Comparison of ENCODE assay signal across 36 cellular contexts in genomic region chr14:76339922-76340615, GRCh38. TPM values are rescaled to one million over a fixed set of nuclear protein-coding genes. Genes with fewer than 3 reads are reported as not detected.
"Had no signal": no experiment of that assay in that cellular context is flagged by ENCODE, and none has a peak within 500 bp of the region (broad histone marks: within the 10 kb centered on the region; RNA-seq: fewer than 3 reads in every experiment).

No MANE protein-coding gene starts in this region.

- FAIRE-seq: astrocyte, TTC549 had no signal

- DNase-seq: activated CD4-positive, alpha-beta memory T cell treated with anti-CD3 and anti-CD28 coated beads, Interleukin-2, amount 10 ng/mL, durations not matched to agents 7 days and 5 days; activated CD4-positive, alpha-beta T cell treated with anti-CD3 and anti-CD28 coated beads for 1 hour; activated CD4-positive, alpha-beta T cell treated with anti-CD3 and anti-CD28 coated beads for 36 hours; activated CD4-positive, alpha-beta T cell treated with anti-CD3 and anti-CD28 coated beads for 48 hours; activated CD4-positive, alpha-beta T cell treated with anti-CD3 and anti-CD28 coated beads, Interleukin-2, amount 10 ng/mL, durations not matched to agents 7 days and 5 days; activated CD4-positive, alpha-beta T cell treated with anti-CD3 and anti-CD28 coated beads, Interleukin-2, amount 50 U/mL, for 48 hours; activated CD4-positive, CD25-positive, alpha-beta regulatory T cell; activated CD8-positive, alpha-beta memory T cell treated with anti-CD3 and anti-CD28 coated beads for 24 hours; activated CD8-positive, alpha-beta memory T cell treated with anti-CD3 and anti-CD28 coated beads, Interleukin-2, amount 10 ng/mL, durations not matched to agents 7 days and 5 days; activated CD8-positive, alpha-beta memory T cell treated with anti-CD3 and anti-CD28 coated beads, Interleukin-2, amount 50 U/mL, for 48 hours; activated CD8-positive, alpha-beta T cell treated with anti-CD3 and anti-CD28 coated beads, Interleukin-2, amount 10 ng/mL, durations not matched to agents 7 days and 5 days; activated effector memory CD4-positive, alpha-beta T cell treated with anti-CD3 and anti-CD28 coated beads, Interleukin-2, amount 50 U/mL, for 16 hours; activated gamma-delta T cell treated with Interleukin-2 at 50 U/mL for 16 hours; activated naive CD4-positive, alpha-beta T cell; activated naive CD4-positive, alpha-beta T cell treated with anti-CD3 and anti-CD28 coated beads, Interleukin-2, amount 50 U/mL, for 16 hours; activated naive CD8-positive, alpha-beta T cell treated with anti-CD3 and anti-CD28 coated beads for 36 hours; activated T-cell treated with anti-CD3 and anti-CD28 coated beads, Interleukin-2, amount 50 U/mL, for 24 hours; activated T-cell treated with anti-CD3 and anti-CD28 coated beads, Interleukin-2, amount 50 U/mL, for 48 hours; adrenal gland; amniotic stem cell; body of pancreas; brain microvascular endothelial cell; caudate nucleus; cerebellar nuclear complex; T-helper 1 cell; T-helper 2 cell; T-helper 9 cell had no signal

- H3K4me3 Mint-ChIP-seq: activated CD4-positive, alpha-beta memory T cell treated with anti-CD3 and anti-CD28 coated beads, Interleukin-2, amount 10 ng/mL, durations not matched to agents 7 days and 5 days; activated CD4-positive, alpha-beta T cell treated with anti-CD3 and anti-CD28 coated beads for 36 hours; activated CD4-positive, alpha-beta T cell treated with anti-CD3 and anti-CD28 coated beads, Interleukin-2, amount 10 ng/mL, durations not matched to agents 7 days and 5 days; activated CD8-positive, alpha-beta memory T cell treated with anti-CD3 and anti-CD28 coated beads, Interleukin-2, amount 10 ng/mL, durations not matched to agents 7 days and 5 days; activated CD8-positive, alpha-beta T cell treated with anti-CD3 and anti-CD28 coated beads, Interleukin-2, amount 10 ng/mL, durations not matched to agents 7 days and 5 days; activated naive CD8-positive, alpha-beta T cell treated with anti-CD3 and anti-CD28 coated beads for 36 hours; activated T-cell treated with anti-CD3 and anti-CD28 coated beads, Interleukin-2, amount 50 U/mL, for 24 hours; activated T-helper 1 cell treated with anti-CD3 and anti-CD28 coated beads, Interleukin-12 subunit alpha, Interleukin-12 subunit beta, Interleukin-2, Interleukin-4 antibody, amounts not matched to agents 30 ng/mL and 10 ng/mL and 1 ng/mL, durations not matched to agents 14 hours and 24 hours and 36 hours; activated T-helper 17 cell treated with anti-CD3 and anti-CD28 coated beads, Interleukin-2, amount 50 U/mL, for 72 hours; central memory CD8-positive, alpha-beta T cell; T-helper 1 cell treated with Interleukin-12 subunit alpha and Interleukin-12 subunit beta and Interleukin-4 antibody, amounts not matched to agents 30 μg/mL and 1 μg/mL, for 36 hours; T-helper 2 cell treated with Interferon-gamma antibody and Interleukin-4, amounts not matched to agents 5 μg/mL and 100 μg/mL, for 36 hours had no signal

- H3K4me1 Mint-ChIP-seq: activated CD4-positive, alpha-beta memory T cell treated with anti-CD3 and anti-CD28 coated beads, Interleukin-2, amount 10 ng/mL, durations not matched to agents 7 days and 5 days; activated CD4-positive, alpha-beta T cell treated with anti-CD3 and anti-CD28 coated beads for 36 hours; activated CD4-positive, alpha-beta T cell treated with anti-CD3 and anti-CD28 coated beads, Interleukin-2, amount 10 ng/mL, durations not matched to agents 7 days and 5 days; activated CD8-positive, alpha-beta memory T cell treated with anti-CD3 and anti-CD28 coated beads, Interleukin-2, amount 10 ng/mL, durations not matched to agents 7 days and 5 days; activated naive CD8-positive, alpha-beta T cell treated with anti-CD3 and anti-CD28 coated beads for 36 hours; activated T-helper 17 cell treated with anti-CD3 and anti-CD28 coated beads, Interleukin-2, amount 50 U/mL, for 72 hours; central memory CD8-positive, alpha-beta T cell had no signal

- H3K27ac Mint-ChIP-seq: activated CD4-positive, alpha-beta memory T cell treated with anti-CD3 and anti-CD28 coated beads, Interleukin-2, amount 10 ng/mL, durations not matched to agents 7 days and 5 days; activated CD4-positive, alpha-beta T cell treated with anti-CD3 and anti-CD28 coated beads for 36 hours; activated CD4-positive, alpha-beta T cell treated with anti-CD3 and anti-CD28 coated beads, Interleukin-2, amount 10 ng/mL, durations not matched to agents 7 days and 5 days; activated CD8-positive, alpha-beta memory T cell treated with anti-CD3 and anti-CD28 coated beads, Interleukin-2, amount 10 ng/mL, durations not matched to agents 7 days and 5 days; activated CD8-positive, alpha-beta T cell treated with anti-CD3 and anti-CD28 coated beads, Interleukin-2, amount 10 ng/mL, durations not matched to agents 7 days and 5 days; activated naive CD8-positive, alpha-beta T cell treated with anti-CD3 and anti-CD28 coated beads for 36 hours; activated T-cell treated with anti-CD3 and anti-CD28 coated beads, Interleukin-2, amount 50 U/mL, for 24 hours; activated T-helper 1 cell treated with anti-CD3 and anti-CD28 coated beads, Interleukin-12 subunit alpha, Interleukin-12 subunit beta, Interleukin-2, Interleukin-4 antibody, amounts not matched to agents 30 ng/mL and 10 ng/mL and 1 ng/mL, durations not matched to agents 14 hours and 24 hours and 36 hours; activated T-helper 17 cell treated with anti-CD3 and anti-CD28 coated beads, Interleukin-2, amount 50 U/mL, for 72 hours; T-helper 1 cell treated with Interleukin-12 subunit alpha and Interleukin-12 subunit beta and Interleukin-4 antibody, amounts not matched to agents 30 μg/mL and 1 μg/mL, for 36 hours; T-helper 2 cell treated with Interferon-gamma antibody and Interleukin-4, amounts not matched to agents 5 μg/mL and 100 μg/mL, for 36 hours had no signal

- ATAC-seq: activated CD4-positive, alpha-beta T cell treated with anti-CD3 and anti-CD28 coated beads for 36 hours; activated CD4-positive, CD25-positive, alpha-beta regulatory T cell treated with anti-CD3 and anti-CD28 coated beads, Interleukin-2, amount 50 U/mL, for 24 hours; activated CD8-positive, alpha-beta memory T cell treated with anti-CD3 and anti-CD28 coated beads, Interleukin-2, amount 10 ng/mL, durations not matched to agents 7 days and 5 days; activated CD8-positive, alpha-beta T cell treated with anti-CD3 and anti-CD28 coated beads, Interleukin-2, amount 10 ng/mL, durations not matched to agents 7 days and 5 days; activated naive CD4-positive, alpha-beta T cell treated with anti-CD3 and anti-CD28 coated beads, Interleukin-2, amount 50 U/mL, for 72 hours; activated T-helper 17 cell treated with anti-CD3 and anti-CD28 coated beads, Interleukin-2, amount 50 U/mL, for 72 hours; body of pancreas had no signal

- H3K9me3 Mint-ChIP-seq: activated CD4-positive, alpha-beta memory T cell treated with anti-CD3 and anti-CD28 coated beads, Interleukin-2, amount 10 ng/mL, durations not matched to agents 7 days and 5 days; activated CD4-positive, alpha-beta T cell treated with anti-CD3 and anti-CD28 coated beads, Interleukin-2, amount 10 ng/mL, durations not matched to agents 7 days and 5 days; activated T-helper 1 cell treated with anti-CD3 and anti-CD28 coated beads, Interleukin-12 subunit alpha, Interleukin-12 subunit beta, Interleukin-2, Interleukin-4 antibody, amounts not matched to agents 30 ng/mL and 10 ng/mL and 1 ng/mL, durations not matched to agents 14 hours and 24 hours and 36 hours; central memory CD8-positive, alpha-beta T cell; T-helper 1 cell treated with Interleukin-12 subunit alpha and Interleukin-12 subunit beta and Interleukin-4 antibody, amounts not matched to agents 30 μg/mL and 1 μg/mL, for 36 hours; T-helper 2 cell treated with Interferon-gamma antibody and Interleukin-4, amounts not matched to agents 5 μg/mL and 100 μg/mL, for 36 hours had no signal

- H3K36me3 Mint-ChIP-seq: activated CD8-positive, alpha-beta memory T cell treated with anti-CD3 and anti-CD28 coated beads, Interleukin-2, amount 10 ng/mL, durations not matched to agents 7 days and 5 days; activated naive CD4-positive, alpha-beta T cell treated with anti-CD3 and anti-CD28 coated beads, Interleukin-2, amount 50 U/mL, for 72 hours; activated naive CD8-positive, alpha-beta T cell treated with anti-CD3 and anti-CD28 coated beads for 36 hours had no signal

RNA-seq across cellular contexts. Expression of gene ESRRB, which starts 35.9 kb away (rescaled TPM):
- total RNA-seq: activated CD8-positive, alpha-beta memory T cell treated with anti-CD3 and anti-CD28 coated beads, Interleukin-2, amount 10 ng/mL, durations not matched to agents 7 days and 5 days; activated naive CD8-positive, alpha-beta T cell treated with anti-CD3 and anti-CD28 coated beads for 36 hours; astrocyte; body of pancreas had no signal
